12 cellular contexts compared by ENCODE assay signal in the genomic region with DNA sequence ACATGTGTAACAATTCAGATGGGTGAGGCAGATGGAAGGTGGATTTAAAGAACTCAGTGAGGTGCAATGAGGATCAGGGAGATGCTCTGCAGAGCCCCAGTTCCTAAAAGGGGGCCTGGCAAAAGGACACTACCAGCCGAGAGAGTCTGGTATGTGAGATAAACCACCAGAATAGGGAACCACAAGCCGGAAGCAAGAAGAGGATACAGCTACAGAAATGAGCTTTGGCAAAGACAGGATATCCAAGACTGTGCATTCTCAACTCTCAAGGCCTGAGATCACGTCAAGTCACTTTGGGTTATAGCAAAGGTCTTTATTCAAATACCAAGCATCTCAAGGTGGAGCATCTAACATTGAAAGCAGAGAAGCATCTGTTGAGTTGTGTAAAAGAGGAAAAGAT.
DNase-seq lines count a peak whose midpoint lies in the region; ATAC-seq and TF ChIP-seq lines count a peak whose summit lies in the region.
"Had no signal": no experiment of that assay in that cellular context is flagged by ENCODE, and none has a peak within 500 bp of the region (broad histone marks: within the 10 kb centered on the region; RNA-seq: fewer than 3 reads in every experiment).

No MANE protein-coding gene starts in this region.

- H3K27me3 ChIP-seq in heart right ventricle, result no peaks in the 10 kb centered on the region
- H3K27me3 ChIP-seq: gastroesophageal sphincter had no signal

- CTCF ChIA-PET in RWPE1 (lab: Yijun Ruan, JAX), result interaction anchor here (0.7 kb wide), 1 partner anchor 23 kb away, joined by 3 read pairs; no protein-coding TSS in a partner anchor

- H3K4me1 ChIP-seq in heart right ventricle, result peaks cover 0 to 3% (median 0%) of the 10 kb centered on the region in 9 donors
- H3K4me1 ChIP-seq: gastroesophageal sphincter had no signal

- peak; percentile 76 for ATAC-seq in GM19035 (IDR thresholded peaks at IDR 0.05; ENCODE audit: unreplicated experiment)
- peak; percentile 96 for ATAC-seq in HG02642 (IDR thresholded peaks at IDR 0.05; ENCODE audit: poor library complexity, unreplicated experiment)
- ATAC-seq in naive B cell (ENCODE audit: low read depth in 2 of 2), result peak; percentile 90 to 96
- no peak for ATAC-seq in heart right ventricle
- ATAC-seq: gastroesophageal sphincter had no signal

- H3K36me3 Mint-ChIP-seq in naive B cell, result no peaks in the 10 kb centered on the region

- POLR2A ChIA-PET in RWPE1 (lab: Yijun Ruan, JAX; ENCODE audit: low non-redundant PET), result no interaction called here

- TF ChIP-seq CTCF in heart right ventricle (IDR thresholded peaks at IDR 0.05) (no peak), RWPE1 (conservative IDR thresholded peaks at IDR 0.05; ENCODE audit: low read depth) (no peak)

- H3K4me3 Mint-ChIP-seq in naive B cell, result peak overlapping the region in 2 of 8 donors; percentile 2 to 45
- H3K4me3 Mint-ChIP-seq: neural crest cell had no signal

- H3K27ac Mint-ChIP-seq in naive B cell, result peak overlapping the region in 1 of 6 donors; percentile 42

- intact Hi-C loops in heart right ventricle (cut with DNase I), result no loop called here

- no peaks in the 10 kb centered on the region for H3K27me3 Mint-ChIP-seq in naive B cell

- H3K36me3 ChIP-seq in heart right ventricle, result no peaks in the 10 kb centered on the region
- H3K36me3 ChIP-seq: gastroesophageal sphincter, WERI-Rb-1 had no signal

- H3K27ac ChIP-seq in heart right ventricle, result no peak overlapping the region
- no peak overlapping the region for H3K27ac ChIP-seq in RWPE1
- H3K27ac ChIP-seq in caudate nucleus (ENCODE audit: low read depth, low read length), result no peak overlapping the region
- H3K27ac ChIP-seq: gastroesophageal sphincter, WERI-Rb-1 had no signal

- DNase-seq in KG1 (lab: John Stamatoyannopoulos, UW) (peak; percentile 31), naive B cell (peak; percentile 18), heart right ventricle (no peak), RWPE1 (ENCODE audit: low spot score) (no peak), caudate nucleus (lab: John Stamatoyannopoulos, UW) (no peak)
- no peak for DNase-seq in effector CD4-positive, alpha-beta T cell
- DNase-seq: NCI-H345, WERI-Rb-1 had no signal

- H3K9me3 ChIP-seq in heart right ventricle, result no peaks in the 10 kb centered on the region
- H3K9me3 ChIP-seq: gastroesophageal sphincter had no signal

- 81% methylated on average over 3 of the region's 3 CpGs for WGBS in heart right ventricle, 2 donors

- H3K9me3 Mint-ChIP-seq in naive B cell, result no peaks in the 10 kb centered on the region

- H3K4me1 Mint-ChIP-seq in naive B cell, result peaks cover 34 to 47% (median 35%) of the 10 kb centered on the region in 3 donors
- H3K4me1 Mint-ChIP-seq: neural crest cell had no signal

- no peak overlapping the region for H3K4me3 ChIP-seq in heart right ventricle
- H3K4me3 ChIP-seq: gastroesophageal sphincter had no signal

Comparison
In these comparisons a context has a peak if more than half of its experiments do, and no peak if none do; other contexts are left out.
1. ATAC-seq: peak in GM19035 (single experiment), HG02642 (single experiment) and naive B cell (2 of 2); none in heart right ventricle (0 of 8).
2. DNase-seq: peak in KG1 (single experiment) and naive B cell (single experiment); none in effector CD4-positive, alpha-beta T cell (single experiment), heart right ventricle (0 of 2), RWPE1 (single experiment) and caudate nucleus (0 of 61).